In the genomic region with DNA sequence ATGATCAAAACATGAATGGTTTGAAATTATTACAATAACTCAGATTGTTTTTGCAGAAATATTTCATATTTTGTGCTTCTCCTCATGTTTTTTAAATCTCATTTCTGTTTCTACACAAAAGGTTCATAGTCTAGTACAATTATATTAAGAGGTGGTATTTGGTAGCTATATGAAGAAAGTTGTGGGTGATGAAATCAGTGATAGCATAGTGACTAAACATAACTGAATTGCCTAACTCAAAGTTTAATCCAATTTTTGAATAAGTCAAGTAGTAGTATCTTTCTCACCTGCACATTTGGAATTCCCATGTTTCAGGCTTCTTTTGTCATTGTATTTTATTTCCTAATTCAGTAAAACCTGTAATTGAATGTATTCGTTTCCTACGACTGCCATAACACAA, we compare ENCODE assay signal across 25 cellular contexts.
DNase-seq lines count a peak whose midpoint lies in the region; ATAC-seq and TF ChIP-seq lines count a peak whose summit lies in the region.
"Had no signal": no experiment of that assay in that cellular context is flagged by ENCODE, and none has a peak within 500 bp of the region (broad histone marks: within the 10 kb centered on the region; RNA-seq: fewer than 3 reads in every experiment).

No MANE protein-coding gene starts in this region.

- H3K4ac ChIP-seq in H9 (ENCODE audit: low read depth, low read length): no peak overlapping the region

- H3K4me1 ChIP-seq in H9 (ENCODE audit: insufficient read depth, low read length) (no peaks in the 10 kb centered on the region), PC-3 (ENCODE audit: insufficient read depth, low read length) (peaks cover 19% of the 10 kb centered on the region), spleen (no peaks in the 10 kb centered on the region)
- H3K4me1 ChIP-seq: A549; BE2C; BLaER1 treated with 17β-estradiol and CSF1 and Interleukin-3, amounts not matched to agents 10 nM and 100 nM had no signal

- intact Hi-C loops in PC-3 (cut with micrococcal nuclease) (loop anchor here (5.0 kb wide), 1 partner anchor 720 kb away; no protein-coding TSS in a partner anchor), spleen (cut with DNase I; ENCODE audit: low total_unique reads) (no loop called here)

- H3K27me3 ChIP-seq in H9 (ENCODE audit: insufficient read depth, low read length) (no peaks in the 10 kb centered on the region), PC-3 (ENCODE audit: low read length) (no peaks in the 10 kb centered on the region), spleen (replicated peaks in 1 of 7) (no peaks in the 10 kb centered on the region)
- H3K27me3 ChIP-seq: BE2C; BLaER1 treated with 17β-estradiol and CSF1 and Interleukin-3, amounts not matched to agents 10 nM and 100 nM had no signal

- no peaks in the 10 kb centered on the region for H3K79me1 ChIP-seq in H9 (ENCODE audit: insufficient read depth, low read depth, low read length, poor library complexity, severe bottlenecking)

- no peaks in the 10 kb centered on the region for H3K36me3 ChIP-seq in PC-3 (ENCODE audit: low read depth, low read length)
- H3K36me3 ChIP-seq in spleen: no peaks in the 10 kb centered on the region
- H3K36me3 ChIP-seq: BE2C; BLaER1 treated with 17β-estradiol and CSF1 and Interleukin-3, amounts not matched to agents 10 nM and 100 nM had no signal

- no peaks in the 10 kb centered on the region for H3K4me1 Mint-ChIP-seq in H9
- H3K4me1 Mint-ChIP-seq: CD14-positive monocyte; CD8-positive, alpha-beta memory T cell had no signal

- no peak overlapping the region for H3K27ac ChIP-seq in H9 (ENCODE audit: insufficient read length, low read depth, low read length)
- peak overlapping the region; percentile 62 for H3K27ac ChIP-seq in PC-3 (ENCODE audit: low read length)
- no peak overlapping the region for H3K27ac ChIP-seq in spleen
- H3K27ac ChIP-seq: A549; BLaER1 treated with 17β-estradiol and CSF1 and Interleukin-3, amounts not matched to agents 10 nM and 100 nM; GM23248 had no signal

- no peaks in the 10 kb centered on the region for H3K36me3 Mint-ChIP-seq in H9 (ENCODE audit: insufficient read depth in 1 of 3, low read depth in 3 of 3)
- H3K36me3 Mint-ChIP-seq: CD14-positive monocyte; CD8-positive, alpha-beta memory T cell had no signal

- POLR2A ChIA-PET in PC-3 (lab: Charles Lee; ENCODE audit: unreplicated experiment): no interaction called here

- no peak overlapping the region for H2BK20ac ChIP-seq in H9 (ENCODE audit: low read depth, low read length, poor library complexity, severe bottlenecking)

- H3K14ac ChIP-seq in H9 (ENCODE audit: insufficient read depth, low read length): no peak overlapping the region

- no peak overlapping the region for H2AK5ac ChIP-seq in H9 (ENCODE audit: insufficient read length, low read length)

- CTCF ChIA-PET in PC-3 (lab: Charles Lee): no interaction called here

- TF ChIP-seq CTCF in H9 (conservative IDR thresholded peaks at IDR 0.05): no peak
- TF ChIP-seq CTCF in PC-3 (conservative IDR thresholded peaks at IDR 0.05; ENCODE audit: low read depth, low read length): no peak
- TF ChIP-seq CTCF in fibroblast of pulmonary artery (IDR thresholded peaks at IDR 0.05; ENCODE audit: low read length, missing control alignments): no peak
- TF ChIP-seq CTCF in spleen (IDR thresholded peaks at IDR 0.05 in 8 of 11, conservative IDR thresholded peaks at IDR 0.05 in 3 of 11): no peak

- no peak overlapping the region for H3K4me3 ChIP-seq in PC-3 (ENCODE audit: low read length)
- H3K4me3 ChIP-seq in fibroblast of pulmonary artery (replicated peaks; ENCODE audit: low read depth, low read length): no peak overlapping the region
- H3K4me3 ChIP-seq in spleen: no peak overlapping the region
- H3K4me3 ChIP-seq: A549; BLaER1 treated with 17β-estradiol and CSF1 and Interleukin-3, amounts not matched to agents 10 nM and 100 nM; GM12878; GM23248 had no signal

- H3K79me2 ChIP-seq in H9 (ENCODE audit: insufficient read depth, low read length): no peaks in the 10 kb centered on the region
- H3K79me2 ChIP-seq in PC-3 (ENCODE audit: low read length): no peaks in the 10 kb centered on the region

- H2BK120ac ChIP-seq in H9 (ENCODE audit: low read depth, low read length, poor library complexity, severe bottlenecking): no peak overlapping the region

- no peak overlapping the region for H2BK12ac ChIP-seq in H9 (ENCODE audit: insufficient read length, low read depth, low read length)

- no peak overlapping the region for H3K18ac ChIP-seq in H9 (ENCODE audit: insufficient read length, low read depth, low read length)

- no peaks in the 10 kb centered on the region for H3K9me2 ChIP-seq in PC-3 (replicated peaks; ENCODE audit: low read length)

- no peak overlapping the region for H4K5ac ChIP-seq in H9 (ENCODE audit: insufficient read length, low read depth, low read length)

- peak overlapping the region in 2 of 3 experiments; percentile 6 to 43; a peak in 1 of 7 replicates for H3K27ac Mint-ChIP-seq in H9
- H3K27ac Mint-ChIP-seq: CD14-positive monocyte; CD4-positive, alpha-beta T cell; CD8-positive, alpha-beta memory T cell had no signal

- H3K4me3 Mint-ChIP-seq in H9: no peak overlapping the region
- H3K4me3 Mint-ChIP-seq: CD14-positive monocyte; CD4-positive, alpha-beta T cell; CD8-positive, alpha-beta memory T cell had no signal

- H3K9me3 Mint-ChIP-seq in H9: no peaks in the 10 kb centered on the region

- no CpG with 5 or more reads among the region's 2 CpGs for WGBS in H9 (ENCODE audit: extremely low coverage, insufficient read length, low lambda C conversion rate)
- WGBS in spleen, 5 donors: 71 to 88% (median 83%) methylated on average over 2 of the region's 2 CpGs

- no peak overlapping the region for H2BK5ac ChIP-seq in H9 (ENCODE audit: insufficient read length, low read length)

- no peaks in the 10 kb centered on the region for H3K23me2 ChIP-seq in H9 (ENCODE audit: insufficient read length, low read depth, low read length, poor library complexity, severe bottlenecking)

- TF ChIP-seq POLR2A in spleen (IDR thresholded peaks at IDR 0.05): no peak

- H3K4me2 ChIP-seq in H9 (ENCODE audit: insufficient read depth, insufficient read length, low read length): no peak overlapping the region
- peak overlapping the region; percentile 60 for H3K4me2 ChIP-seq in PC-3 (ENCODE audit: low read length)
- H3K4me2 ChIP-seq: A549; BLaER1 treated with 17β-estradiol and CSF1 and Interleukin-3, amounts not matched to agents 10 nM and 100 nM had no signal

- no peak for ATAC-seq in PC-3
- ATAC-seq: A549, GM12878, HCT116 had no signal

- no peak overlapping the region for H4K8ac ChIP-seq in H9 (replicated peaks; ENCODE audit: insufficient read length, low read depth, low read length)

- BruUV-seq in PC-3 (replicated peaks; lab: Mats Ljungman, UMichigan): no TSS peak

- H3K23ac ChIP-seq in H9 (ENCODE audit: insufficient read length, low read depth, low read length): no peak overlapping the region

- no peak for DNase-seq in H9
- peak; percentile 42 for DNase-seq in PC-3
- DNase-seq in amniotic epithelial cell (ENCODE audit: low read depth): peak; percentile 49
- peak; percentile 2 for DNase-seq in fibroblast of pulmonary artery (ENCODE audit: low read depth)
- DNase-seq in GM19238 (ENCODE audit: insufficient read length, low spot score): no peak
- DNase-seq in T1000 (lab: John Stamatoyannopoulos, UW): no peak
- DNase-seq in activated CD4-positive, alpha-beta T cell treated with anti-CD3 and anti-CD28 coated beads, Interleukin-2, amount 50 U/mL, for 4 hours: no peak
- no peak for DNase-seq in spleen
- DNase-seq: 8988T; ACHN; AML-193; BE2C; CD4-positive, alpha-beta T cell; CD8-positive, alpha-beta memory T cell; DMS 273 treated with DMSO at 0.1 percent for 48 hours; DMS79; EL; GDM1; GM23248; H7 had no signal

- H2BK15ac ChIP-seq in H9 (ENCODE audit: low read depth, low read length): no peak overlapping the region

- H3T11ph ChIP-seq in H9 (ENCODE audit: low read length): no peak overlapping the region

- H3K9me3 ChIP-seq in H9 (ENCODE audit: control insufficient read depth, low read depth, low read length) (no peaks in the 10 kb centered on the region), PC-3 (ENCODE audit: low read length) (no peaks in the 10 kb centered on the region), spleen (peaks cover 0 to 17% (median 2%) of the 10 kb centered on the region in 8 donors)
- H3K9me3 ChIP-seq: A549; BE2C; BLaER1 treated with 17β-estradiol and CSF1 and Interleukin-3, amounts not matched to agents 10 nM and 100 nM had no signal

- no peak overlapping the region for H4K91ac ChIP-seq in H9 (ENCODE audit: insufficient read length, low read depth, low read length)

- H4K20me1 ChIP-seq in H9 (ENCODE audit: control insufficient read depth, insufficient read depth, insufficient read length): no peaks in the 10 kb centered on the region
- H4K20me1 ChIP-seq in PC-3 (ENCODE audit: low read length): no peaks in the 10 kb centered on the region
- H4K20me1 ChIP-seq: BLaER1 treated with 17β-estradiol and CSF1 and Interleukin-3, amounts not matched to agents 10 nM and 100 nM had no signal

- no peak overlapping the region for H3K56ac ChIP-seq in H9 (ENCODE audit: insufficient read length, low read depth, low read length)

- no peaks in the 10 kb centered on the region for H3F3A ChIP-seq in PC-3 (ENCODE audit: low read length, unreplicated experiment)

- H2AFZ ChIP-seq in H9 (ENCODE audit: low read length) (no peak overlapping the region), PC-3 (ENCODE audit: low read length) (no peak overlapping the region)
- H2AFZ ChIP-seq: GM23248 had no signal

- H3K9ac ChIP-seq in H9 (ENCODE audit: extremely low read depth, insufficient read length, low read length) (no peak overlapping the region), PC-3 (ENCODE audit: low read length) (no peak overlapping the region)
- H3K9ac ChIP-seq: BLaER1 treated with 17β-estradiol and CSF1 and Interleukin-3, amounts not matched to agents 10 nM and 100 nM; GM23248 had no signal

- no peaks in the 10 kb centered on the region for H3K27me3 Mint-ChIP-seq in H9 (ENCODE audit: low read depth)
- H3K27me3 Mint-ChIP-seq: CD4-positive, alpha-beta T cell; CD8-positive, alpha-beta memory T cell had no signal

Comparison
In these comparisons a context has a peak if more than half of its experiments do, and no peak if none do; other contexts are left out.
1. DNase-seq: peak in PC-3 (single experiment), amniotic epithelial cell (single experiment) and fibroblast of pulmonary artery (single experiment); none in H9 (single experiment), GM19238 (single experiment), T1000 (single experiment), activated CD4-positive, alpha-beta T cell treated with anti-CD3 and anti-CD28 coated beads, Interleukin-2, amount 50 U/mL, for 4 hours (0 of 2) and spleen (single experiment).